10 cellular contexts compared by ENCODE assay signal in genomic region chr6:43180985-43181384, GRCh38. TPM values are rescaled to one million over a fixed set of nuclear protein-coding genes. Genes with fewer than 3 reads are reported as not detected.
DNase-seq lines count a peak whose midpoint lies in the region; ATAC-seq lines count a peak whose summit lies in the region.
"Had no signal": no experiment of that assay in that cellular context is flagged by ENCODE, and none has a peak within 500 bp of the region (broad histone marks: within the 10 kb centered on the region; RNA-seq: fewer than 3 reads in every experiment).

No MANE protein-coding gene starts in this region.

- POLR2A ChIA-PET in activated naive CD8-positive, alpha-beta T cell treated with anti-CD3 and anti-CD28 coated beads, Interleukin-2, amount 10 ng/mL, durations not matched to agents 7 days and 5 days (lab: Charles Lee) = interaction anchor here (0.9 to 2.7 kb wide), 3 partner anchors 8 to 202 kb away, joined by 3 to 22 read pairs (median 8); partner anchors contain the start of genes DNPH1, PEX6 and SRF

- ATAC-seq in activated naive CD8-positive, alpha-beta T cell treated with anti-CD3 and anti-CD28 coated beads, Interleukin-2, amount 10 ng/mL, durations not matched to agents 7 days and 5 days (ENCODE audit: low read depth) = no peak
- ATAC-seq in naive B cell (ENCODE audit: low read depth in 2 of 2) (no peak), GM21825 (IDR thresholded peaks at IDR 0.05; ENCODE audit: unreplicated experiment) (no peak), HG03108 (IDR thresholded peaks at IDR 0.05; ENCODE audit: unreplicated experiment) (no peak), HG03139 (IDR thresholded peaks at IDR 0.05; ENCODE audit: unreplicated experiment) (no peak)

- no peaks in the 10 kb centered on the region for H3K27me3 Mint-ChIP-seq in activated naive CD8-positive, alpha-beta T cell treated with anti-CD3 and anti-CD28 coated beads, Interleukin-2, amount 10 ng/mL, durations not matched to agents 7 days and 5 days
- no peaks in the 10 kb centered on the region for H3K27me3 Mint-ChIP-seq in naive B cell

- no peaks in the 10 kb centered on the region for H3K9me3 Mint-ChIP-seq in activated naive CD8-positive, alpha-beta T cell treated with anti-CD3 and anti-CD28 coated beads, Interleukin-2, amount 10 ng/mL, durations not matched to agents 7 days and 5 days
- H3K9me3 Mint-ChIP-seq in naive B cell = peaks cover 0 to 2% (median 0%) of the 10 kb centered on the region in 7 donors

- peak overlapping the region; percentile 94 for H3K27ac Mint-ChIP-seq in activated naive CD8-positive, alpha-beta T cell treated with anti-CD3 and anti-CD28 coated beads, Interleukin-2, amount 10 ng/mL, durations not matched to agents 7 days and 5 days
- peak overlapping the region; percentile 7 to 97 (median 92) for H3K27ac Mint-ChIP-seq in naive B cell

- no peak overlapping the region for H3K9ac ChIP-seq in HUES6 (ENCODE audit: low read length)

- peaks cover 26% of the 10 kb centered on the region for H3K36me3 Mint-ChIP-seq in activated naive CD8-positive, alpha-beta T cell treated with anti-CD3 and anti-CD28 coated beads, Interleukin-2, amount 10 ng/mL, durations not matched to agents 7 days and 5 days
- peaks cover 5 to 11% of the 10 kb centered on the region in 2 donors for H3K36me3 Mint-ChIP-seq in naive B cell

- peaks cover 15% of the 10 kb centered on the region; the same call in 1 of the 2 replicates for H3K4me1 ChIP-seq in HUES6 (ENCODE audit: control insufficient read depth, insufficient read depth, low read length)

- H3K9me3 ChIP-seq in HUES6 (ENCODE audit: control insufficient read depth, insufficient read depth, low read depth, low read length) = no peaks in the 10 kb centered on the region
- H3K9me3 ChIP-seq: ascending aorta, upper lobe of right lung had no signal

- peaks cover 32% of the 10 kb centered on the region for H3K36me3 ChIP-seq in HUES6 (ENCODE audit: control insufficient read depth, insufficient read depth, low read length)

- H3K4me1 Mint-ChIP-seq in activated naive CD8-positive, alpha-beta T cell treated with anti-CD3 and anti-CD28 coated beads, Interleukin-2, amount 10 ng/mL, durations not matched to agents 7 days and 5 days = peaks cover 38% of the 10 kb centered on the region
- H3K4me1 Mint-ChIP-seq in naive B cell = peaks cover 35 to 46% (median 37%) of the 10 kb centered on the region in 3 donors

- H3K4me3 ChIP-seq in HUES6 (ENCODE audit: low read depth, low read length) = peak overlapping the region; percentile 78

- no peak overlapping the region for H3K27ac ChIP-seq in HUES6 (ENCODE audit: low read depth, low read length)

- peak overlapping the region; percentile 56 for H3K4me3 Mint-ChIP-seq in activated naive CD8-positive, alpha-beta T cell treated with anti-CD3 and anti-CD28 coated beads, Interleukin-2, amount 10 ng/mL, durations not matched to agents 7 days and 5 days
- H3K4me3 Mint-ChIP-seq in naive B cell = peak overlapping the region; percentile 83 to 96 (median 95)

- H3K27me3 ChIP-seq in HUES6 (ENCODE audit: control insufficient read depth, insufficient read depth, low read length) = no peaks in the 10 kb centered on the region
- H3K27me3 ChIP-seq: ascending aorta, upper lobe of right lung had no signal

- DNase-seq in CD1c-positive myeloid dendritic cell (ENCODE audit: extremely low spot score) (peak; percentile 19), naive B cell (no peak), GM19240 (ENCODE audit: insufficient read length, low spot score) (no peak)
- no peak for DNase-seq in activated naive CD8-positive, alpha-beta T cell treated with anti-CD3 and anti-CD28 coated beads, Interleukin-2, amount 10 ng/mL, durations not matched to agents 7 days and 5 days
- DNase-seq: upper lobe of right lung had no signal

RNA-seq across cellular contexts. Expression of gene CUL9, which starts 1.0 kb away (rescaled TPM):
- 10 to 100 TPM; 75.1 to 80.8 TPM for total RNA-seq in activated naive CD8-positive, alpha-beta T cell treated with anti-CD3 and anti-CD28 coated beads, Interleukin-2, amount 10 ng/mL, durations not matched to agents 7 days and 5 days
- 10 to 100 TPM in 3 of 6 donors, 1 to 10 TPM in 3; 1.2 to 16.5 (median 9.5) TPM for polyA plus RNA-seq in naive B cell (ENCODE audit: low read depth in 6 of 6)

RNA-seq across cellular contexts. Expression of gene SRF, which starts 9.9 kb away (rescaled TPM):
- 10 to 100 TPM; 34.4 to 36.0 TPM for total RNA-seq in activated naive CD8-positive, alpha-beta T cell treated with anti-CD3 and anti-CD28 coated beads, Interleukin-2, amount 10 ng/mL, durations not matched to agents 7 days and 5 days
- 1 to 10 TPM; 2.5 to 5.3 (median 4.7) TPM for polyA plus RNA-seq in naive B cell (ENCODE audit: low read depth in 6 of 6)

RNA-seq across cellular contexts. Expression of gene DNPH1, which starts 48.3 kb away (rescaled TPM):
- 10 to 100 TPM; 42.2 to 43.7 TPM for total RNA-seq in activated naive CD8-positive, alpha-beta T cell treated with anti-CD3 and anti-CD28 coated beads, Interleukin-2, amount 10 ng/mL, durations not matched to agents 7 days and 5 days
- polyA plus RNA-seq in naive B cell (ENCODE audit: low read depth in 6 of 6) = 100 to 1,000 TPM; 101 to 176 (median 133) TPM
